In the genomic region with DNA sequence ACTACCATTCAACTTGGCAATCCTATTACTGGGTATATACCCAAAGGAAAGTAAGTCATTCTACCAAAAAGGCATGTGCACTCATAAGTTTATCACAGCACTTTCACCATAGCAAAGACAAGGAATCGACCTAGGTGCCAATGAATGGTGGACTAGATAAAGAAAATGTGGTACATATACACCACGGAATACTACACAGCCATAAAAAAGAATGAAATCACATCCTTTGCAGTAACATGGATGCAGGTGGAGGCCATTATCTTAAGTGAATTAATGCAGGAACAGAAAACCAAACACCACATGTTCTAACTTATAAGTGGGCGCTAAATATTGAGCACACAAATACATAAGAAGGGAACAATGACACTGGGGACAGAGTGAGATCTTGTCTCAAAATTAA, we compare ENCODE assay signal across 36 cellular contexts.
"Had no signal": no experiment of that assay in that cellular context is flagged by ENCODE, and none has a peak within 500 bp of the region (broad histone marks: within the 10 kb centered on the region; RNA-seq: fewer than 3 reads in every experiment).

No MANE protein-coding gene starts in this region.

- H3K27me3 ChIP-seq: MG63 had no signal

- H3K36me3 ChIP-seq: MG63 had no signal

- H3K4me3 ChIP-seq: MG63 had no signal

- H3K9me3 ChIP-seq: MG63 had no signal

- DNase-seq: Karpas-422, Kasumi-1, MG63, MM.1S, MV-4-11, NCI-H1048, NCI-H1092, NCI-H1092 treated with DMSO at 0.1 percent for 48 hours, NCI-H1105, NCI-H1105 treated with DMSO at 0.1 percent for 48 hours, NCI-H1417, NCI-H1417 treated with DMSO at 0.1 percent for 48 hours, NCI-H1436, NCI-H1436 treated with DMSO at 0.1 percent for 48 hours, NCI-H146, NCI-H1694, NCI-H1694 treated with DMSO at 0.1 percent for 48 hours, NCI-H187, NCI-H187 treated with DMSO at 0.1 percent for 48 hours, NCI-H1930, NCI-H2029, NCI-H2029 treated with DMSO at 0.1 percent for 48 hours, NCI-H2081, NCI-H2081 treated with DMSO at 0.1 percent for 48 hours, NCI-H2107, NCI-H2171, NCI-H2171 treated with DMSO at 0.1 percent for 48 hours, NCI-H2227 treated with DMSO at 0.1 percent for 48 hours, NCI-H226, NCI-H345, NCI-H446, NCI-H446 treated with DMSO at 0.1 percent for 48 hours, NCI-H510A, NCI-H510A treated with DMSO at 0.1 percent for 48 hours, NCI-H524, NCI-H524 treated with DMSO at 0.1 percent for 48 hours had no signal
